ENCODE assay signal across 9 cellular contexts in genomic region chr10:127563718-127564553, GRCh38. TPM values are rescaled to one million over a fixed set of nuclear protein-coding genes. Genes with fewer than 3 reads are reported as not detected.
A peak's percentile ranks its signal among the peaks of the same experiment; 100 is the strongest.
DNase-seq lines count a peak whose midpoint lies in the region; ATAC-seq and TF ChIP-seq lines count a peak whose summit lies in the region.
"Had no signal": no experiment of that assay in that cellular context is flagged by ENCODE, and none has a peak within 500 bp of the region (broad histone marks: within the 10 kb centered on the region; RNA-seq: fewer than 3 reads in every experiment).

No MANE protein-coding gene starts in this region.

- CTCF ChIA-PET in activated CD4-positive, alpha-beta T cell treated with anti-CD3 and anti-CD28 coated beads for 36 hours (lab: Charles Lee): interaction anchor here (0.5 to 1.4 kb wide), 6 partner anchors 14 to 1120 kb away, joined by 3 to 5 read pairs (median 4); no protein-coding TSS in a partner anchor

- peak; percentile 42 for ATAC-seq in activated CD4-positive, alpha-beta T cell treated with anti-CD3 and anti-CD28 coated beads for 36 hours

- intact Hi-C loops in activated CD4-positive, alpha-beta T cell treated with anti-CD3 and anti-CD28 coated beads for 36 hours (cut with DNase I, micrococcal nuclease): loop anchor here (1.0 kb wide), 1 partner anchor 290 kb away; no protein-coding TSS in a partner anchor
- intact Hi-C loops in ovary (cut with DNase I): no loop called here

- peaks cover 14% of the 10 kb centered on the region for H3K27me3 Mint-ChIP-seq in activated CD4-positive, alpha-beta T cell treated with anti-CD3 and anti-CD28 coated beads for 36 hours
- H3K27me3 Mint-ChIP-seq: CD4-positive, CD25-positive, alpha-beta regulatory T cell had no signal

- DNase-seq in activated CD4-positive, alpha-beta T cell treated with anti-CD3 and anti-CD28 coated beads for 36 hours: peak; percentile 70
- no peak for DNase-seq in activated CD4-positive, alpha-beta T cell treated with anti-CD3 and anti-CD28 coated beads for 4 hours
- peak; percentile 78 for DNase-seq in Karpas-422
- DNase-seq in cardiac fibroblast (ENCODE audit: low read depth in 2 of 2): no peak
- no peak for DNase-seq in stimulated activated naive CD4-positive, alpha-beta T cell (lab: John Stamatoyannopoulos, UW)
- no peak for DNase-seq in ovary
- no peak for DNase-seq in COR-L47 (lab: John Stamatoyannopoulos, UW)

- no peaks in the 10 kb centered on the region for H3K27me3 ChIP-seq in Karpas-422 (ENCODE audit: low read length)
- no peaks in the 10 kb centered on the region for H3K27me3 ChIP-seq in parathyroid adenoma (ENCODE audit: control insufficient read depth, insufficient read depth, low read length)
- no peaks in the 10 kb centered on the region for H3K27me3 ChIP-seq in ovary

- no peaks in the 10 kb centered on the region for H3K9me2 ChIP-seq in Karpas-422 (replicated peaks; ENCODE audit: insufficient read depth, low read length)

- H3K36me3 ChIP-seq in Karpas-422 (ENCODE audit: insufficient read depth, low read length) (no peaks in the 10 kb centered on the region), parathyroid adenoma (ENCODE audit: control insufficient read depth, insufficient read depth, low read length) (no peaks in the 10 kb centered on the region), ovary (no peaks in the 10 kb centered on the region)

- H3K4me1 ChIP-seq in Karpas-422 (ENCODE audit: low read length) (no peaks in the 10 kb centered on the region), parathyroid adenoma (no peaks in the 10 kb centered on the region), ovary (ENCODE audit: insufficient read depth) (no peaks in the 10 kb centered on the region)

- H3K27ac ChIP-seq in Karpas-422 (ENCODE audit: low read length): no peak overlapping the region
- H3K27ac ChIP-seq in parathyroid adenoma: no peak overlapping the region
- H3K27ac ChIP-seq in ovary: no peak overlapping the region

- H2AFZ ChIP-seq in Karpas-422 (ENCODE audit: low read length) (no peak overlapping the region), parathyroid adenoma (no peak overlapping the region)

- H3K27ac Mint-ChIP-seq in activated CD4-positive, alpha-beta T cell treated with anti-CD3 and anti-CD28 coated beads for 36 hours: no peak overlapping the region
- H3K27ac Mint-ChIP-seq: CD4-positive, CD25-positive, alpha-beta regulatory T cell had no signal

- H3K9me3 ChIP-seq in Karpas-422 (ENCODE audit: low read length) (no peaks in the 10 kb centered on the region), parathyroid adenoma (ENCODE audit: control insufficient read depth, low read length) (no peaks in the 10 kb centered on the region), ovary (no peaks in the 10 kb centered on the region)

- H3K9ac ChIP-seq in Karpas-422 (ENCODE audit: low read length) (no peak overlapping the region), parathyroid adenoma (no peak overlapping the region)

- TF ChIP-seq POLR2A in ovary (IDR thresholded peaks at IDR 0.05): no peak

- H3K4me2 ChIP-seq in Karpas-422 (ENCODE audit: low read depth, low read length, poor library complexity, severe bottlenecking): no peak overlapping the region
- H3K4me2 ChIP-seq in parathyroid adenoma (ENCODE audit: low read length): no peak overlapping the region

- H3K36me3 Mint-ChIP-seq in activated CD4-positive, alpha-beta T cell treated with anti-CD3 and anti-CD28 coated beads for 36 hours (ENCODE audit: low read depth): no peaks in the 10 kb centered on the region
- H3K36me3 Mint-ChIP-seq: CD4-positive, CD25-positive, alpha-beta regulatory T cell had no signal

- H3K79me2 ChIP-seq in Karpas-422 (ENCODE audit: low read length): no peaks in the 10 kb centered on the region
- no peaks in the 10 kb centered on the region for H3K79me2 ChIP-seq in parathyroid adenoma

- H3K4me3 ChIP-seq in Karpas-422 (ENCODE audit: low read length) (no peak overlapping the region), cardiac fibroblast (replicated peaks in 1 of 2; ENCODE audit: low read depth in 2 of 2, low read length in 2 of 2) (no peak overlapping the region), parathyroid adenoma (ENCODE audit: low read depth, low read length) (no peak overlapping the region), ovary (no peak overlapping the region)

- no peak for TF ChIP-seq EP300 in ovary (IDR thresholded peaks at IDR 0.05)

- TF ChIP-seq CTCF in cardiac fibroblast (IDR thresholded peaks at IDR 0.05; ENCODE audit: low read depth, low read length) (peak; percentile 27), parathyroid adenoma (IDR thresholded peaks at IDR 0.05) (peak; percentile 15), ovary (IDR thresholded peaks at IDR 0.05) (no peak)

- H3K9me3 Mint-ChIP-seq in activated CD4-positive, alpha-beta T cell treated with anti-CD3 and anti-CD28 coated beads for 36 hours (ENCODE audit: low read depth): peaks cover 4% of the 10 kb centered on the region

- H3K4me1 Mint-ChIP-seq in activated CD4-positive, alpha-beta T cell treated with anti-CD3 and anti-CD28 coated beads for 36 hours: no peaks in the 10 kb centered on the region
- H3K4me1 Mint-ChIP-seq: CD4-positive, CD25-positive, alpha-beta regulatory T cell had no signal

- H4K20me1 ChIP-seq in Karpas-422 (ENCODE audit: insufficient read depth, low read depth, low read length): no peaks in the 10 kb centered on the region

- H3K4me3 Mint-ChIP-seq in activated CD4-positive, alpha-beta T cell treated with anti-CD3 and anti-CD28 coated beads for 36 hours: no peak overlapping the region

- POLR2A ChIA-PET in activated CD4-positive, alpha-beta T cell treated with anti-CD3 and anti-CD28 coated beads for 36 hours (lab: Charles Lee): interaction anchor here (0.7 kb wide), 1 partner anchor 23 kb away, joined by 3 read pairs; no protein-coding TSS in a partner anchor

- WGBS in ovary, 3 donors: 65% methylated on average over 10 of the region's 10 CpGs

RNA-seq across cellular contexts. Expression of gene NPS, which starts 14.8 kb away (rescaled TPM):
- not detected for total RNA-seq in activated CD4-positive, alpha-beta T cell treated with anti-CD3 and anti-CD28 coated beads for 36 hours
- total RNA-seq in Karpas-422 (2014; rRNA removed; shearing (Covaris generic); ENCODE audit: low replicate concordance): not detected in 2 replicates
- total RNA-seq in ovary: not detected
- polyA plus RNA-seq in ovary: not detected
- total RNA-seq: CD4-positive, CD25-positive, alpha-beta regulatory T cell had no signal
- polyA plus RNA-seq: CD4-positive, CD25-positive, alpha-beta regulatory T cell had no signal

Comparison
In these comparisons a context has a peak if more than half of its experiments do, and no peak if none do; other contexts are left out.
1. DNase-seq: peak in activated CD4-positive, alpha-beta T cell treated with anti-CD3 and anti-CD28 coated beads for 36 hours (single experiment) and Karpas-422 (single experiment); none in activated CD4-positive, alpha-beta T cell treated with anti-CD3 and anti-CD28 coated beads for 4 hours (0 of 2), cardiac fibroblast (0 of 2), stimulated activated naive CD4-positive, alpha-beta T cell (0 of 6), ovary (0 of 5) and COR-L47 (single experiment).
2. CTCF ChIP-seq: peak in cardiac fibroblast (single experiment) and parathyroid adenoma (single experiment); none in ovary (0 of 3).
3. intact Hi-C loops: an anchor here in activated CD4-positive, alpha-beta T cell treated with anti-CD3 and anti-CD28 coated beads for 36 hours (1.0 kb wide); none called in ovary.